ENCODE assay signal across 20 cellular contexts in genomic region chr21:31713115-31713514, GRCh38.
"Had no signal": no experiment of that assay in that cellular context is flagged by ENCODE, and none has a peak within 500 bp of the region (broad histone marks: within the 10 kb centered on the region; RNA-seq: fewer than 3 reads in every experiment).

No MANE protein-coding gene starts in this region.

- H3K4me2 ChIP-seq: KMS-11, PC-9 had no signal

- H3K27ac ChIP-seq: KMS-11, PC-9, VCaP had no signal

- DNase-seq: activated CD4-positive, alpha-beta memory T cell treated with anti-CD3 and anti-CD28 coated beads for 36 hours; activated CD4-positive, alpha-beta T cell treated with anti-CD3 and anti-CD28 coated beads, Interleukin-2, amount 10 ng/mL, durations not matched to agents 7 days and 5 days; activated CD4-positive, CD25-positive, alpha-beta regulatory T cell; activated CD8-positive, alpha-beta memory T cell treated with anti-CD3 and anti-CD28 coated beads for 24 hours; activated effector memory CD4-positive, alpha-beta T cell treated with anti-CD3 and anti-CD28 coated beads, Interleukin-2, amount 50 U/mL, for 16 hours; activated naive CD4-positive, alpha-beta T cell treated with anti-CD3 and anti-CD28 coated beads for 36 hours; activated naive CD8-positive, alpha-beta T cell treated with anti-CD3 and anti-CD28 coated beads for 36 hours; NCI-H1092; NCI-H1417; NCI-H1694; NCI-H2029; NCI-H345; NCI-H510A; NCI-H526 treated with DMSO at 0.1 percent for 48 hours; PC-9; SHP77 treated with DMSO at 0.1 percent for 48 hours had no signal

- H3K27ac Mint-ChIP-seq: activated CD4-positive, alpha-beta memory T cell treated with anti-CD3 and anti-CD28 coated beads for 36 hours; activated CD4-positive, alpha-beta T cell treated with anti-CD3 and anti-CD28 coated beads, Interleukin-2, amount 10 ng/mL, durations not matched to agents 7 days and 5 days; activated naive CD4-positive, alpha-beta T cell treated with anti-CD3 and anti-CD28 coated beads for 36 hours; activated naive CD8-positive, alpha-beta T cell treated with anti-CD3 and anti-CD28 coated beads for 36 hours; activated T-helper 1 cell treated with anti-CD3 and anti-CD28 coated beads, Interleukin-12 subunit alpha, Interleukin-12 subunit beta, Interleukin-2, Interleukin-4 antibody, amounts not matched to agents 30 ng/mL and 10 ng/mL and 1 ng/mL, durations not matched to agents 14 hours and 24 hours and 36 hours had no signal

- H3K4me3 ChIP-seq: PC-9 had no signal

- H2AFZ ChIP-seq: PC-9 had no signal

- H3K27me3 Mint-ChIP-seq: activated CD4-positive, alpha-beta memory T cell treated with anti-CD3 and anti-CD28 coated beads for 36 hours; activated CD4-positive, alpha-beta T cell treated with anti-CD3 and anti-CD28 coated beads, Interleukin-2, amount 10 ng/mL, durations not matched to agents 7 days and 5 days; activated naive CD8-positive, alpha-beta T cell treated with anti-CD3 and anti-CD28 coated beads for 36 hours; IgD-negative memory B cell had no signal

- H3K9me3 Mint-ChIP-seq: activated CD4-positive, alpha-beta memory T cell treated with anti-CD3 and anti-CD28 coated beads for 36 hours; activated CD4-positive, alpha-beta T cell treated with anti-CD3 and anti-CD28 coated beads, Interleukin-2, amount 10 ng/mL, durations not matched to agents 7 days and 5 days; activated naive CD4-positive, alpha-beta T cell treated with anti-CD3 and anti-CD28 coated beads for 36 hours; activated naive CD8-positive, alpha-beta T cell treated with anti-CD3 and anti-CD28 coated beads for 36 hours; activated T-helper 1 cell treated with anti-CD3 and anti-CD28 coated beads, Interleukin-12 subunit alpha, Interleukin-12 subunit beta, Interleukin-2, Interleukin-4 antibody, amounts not matched to agents 30 ng/mL and 10 ng/mL and 1 ng/mL, durations not matched to agents 14 hours and 24 hours and 36 hours; IgD-negative memory B cell had no signal

- H3K9ac ChIP-seq: KMS-11 had no signal

- H3K4me3 Mint-ChIP-seq: activated CD4-positive, alpha-beta memory T cell treated with anti-CD3 and anti-CD28 coated beads for 36 hours; activated CD4-positive, alpha-beta T cell treated with anti-CD3 and anti-CD28 coated beads, Interleukin-2, amount 10 ng/mL, durations not matched to agents 7 days and 5 days; activated naive CD4-positive, alpha-beta T cell treated with anti-CD3 and anti-CD28 coated beads for 36 hours; activated naive CD8-positive, alpha-beta T cell treated with anti-CD3 and anti-CD28 coated beads for 36 hours; activated T-helper 1 cell treated with anti-CD3 and anti-CD28 coated beads, Interleukin-12 subunit alpha, Interleukin-12 subunit beta, Interleukin-2, Interleukin-4 antibody, amounts not matched to agents 30 ng/mL and 10 ng/mL and 1 ng/mL, durations not matched to agents 14 hours and 24 hours and 36 hours had no signal
